Comparison of ENCODE assay signal across 19 cellular contexts in genomic region chr20:8089668-8090067, GRCh38.
"Had no signal": no experiment of that assay in that cellular context is flagged by ENCODE, and none has a peak within 500 bp of the region (broad histone marks: within the 10 kb centered on the region; RNA-seq: fewer than 3 reads in every experiment).

No MANE protein-coding gene starts in this region.

- H3K4me3 Mint-ChIP-seq: activated T-cell treated with anti-CD3 and anti-CD28 coated beads, Interleukin-2, amount 50 U/mL, for 24 hours; activated T-helper 17 cell treated with anti-CD3 and anti-CD28 coated beads, Interleukin-2, amount 50 U/mL, for 72 hours; nephron; stimulated activated naive B cell treated with anti-CD40 and anti-IgM and Interleukin-4, amounts not matched to agents 10 μg/mL and 1 μg/mL and 100 μg/mL, for 72 hours; WTC11 had no signal

- H3K4me1 ChIP-seq: ascending aorta had no signal

- H3K36me3 ChIP-seq: ascending aorta, transverse colon had no signal

- H3K27me3 ChIP-seq: ascending aorta, transverse colon had no signal

- H3K27ac ChIP-seq: ascending aorta, transverse colon had no signal

- ATAC-seq: activated naive CD4-positive, alpha-beta T cell treated with anti-CD3 and anti-CD28 coated beads, Interleukin-2, amount 50 U/mL, for 72 hours; activated T-helper 17 cell treated with anti-CD3 and anti-CD28 coated beads, Interleukin-2, amount 50 U/mL, for 72 hours; left ventricle myocardium superior; sciatic nerve; stimulated activated naive B cell treated with anti-CD40 and anti-IgM and Interleukin-4, amounts not matched to agents 10 μg/mL and 1 μg/mL and 100 μg/mL, for 72 hours; WTC11 had no signal

- H3K27ac Mint-ChIP-seq: activated naive CD4-positive, alpha-beta T cell treated with anti-CD3 and anti-CD28 coated beads, Interleukin-2, amount 50 U/mL, for 72 hours; activated T-cell treated with anti-CD3 and anti-CD28 coated beads, Interleukin-2, amount 50 U/mL, for 24 hours; activated T-helper 17 cell treated with anti-CD3 and anti-CD28 coated beads, Interleukin-2, amount 50 U/mL, for 72 hours; nephron; stimulated activated naive B cell treated with anti-CD40 and anti-IgM and Interleukin-4, amounts not matched to agents 10 μg/mL and 1 μg/mL and 100 μg/mL, for 72 hours; WTC11 had no signal

- DNase-seq: activated CD8-positive, alpha-beta memory T cell treated with anti-CD3 and anti-CD28 coated beads for 24 hours; activated CD8-positive, alpha-beta memory T cell treated with anti-CD3 and anti-CD28 coated beads, Interleukin-2, amount 50 U/mL, for 4 hours; activated T-cell treated with anti-CD3 and anti-CD28 coated beads, Interleukin-2, amount 50 U/mL, for 24 hours; cortex of kidney; left ventricle myocardium superior; mammary epithelial cell; occipital lobe; posterior cingulate gyrus; stimulated activated CD4-positive, alpha-beta T cell treated with anti-CD3 and anti-CD28 coated beads, Interleukin-2, amount 100 ng/mL, for 48 hours; stimulated activated CD8-positive, alpha-beta memory T cell treated with anti-CD3 and anti-CD28 coated beads, Interleukin-4, amount 100 ng/mL, for 48 hours; stimulated activated naive B cell treated with anti-CD40 and anti-IgM and Interleukin-4, amounts not matched to agents 10 μg/mL and 1 μg/mL and 100 μg/mL, for 72 hours; T-helper 1 cell; transverse colon had no signal

- H3K27me3 Mint-ChIP-seq: stimulated activated naive B cell treated with anti-CD40 and anti-IgM and Interleukin-4, amounts not matched to agents 10 μg/mL and 1 μg/mL and 100 μg/mL, for 72 hours had no signal

- H3K9me3 ChIP-seq: ascending aorta, transverse colon had no signal

- H3K9me3 Mint-ChIP-seq: activated naive CD4-positive, alpha-beta T cell treated with anti-CD3 and anti-CD28 coated beads, Interleukin-2, amount 50 U/mL, for 72 hours; activated T-cell treated with anti-CD3 and anti-CD28 coated beads, Interleukin-2, amount 50 U/mL, for 24 hours; activated T-helper 17 cell treated with anti-CD3 and anti-CD28 coated beads, Interleukin-2, amount 50 U/mL, for 72 hours; nephron; stimulated activated naive B cell treated with anti-CD40 and anti-IgM and Interleukin-4, amounts not matched to agents 10 μg/mL and 1 μg/mL and 100 μg/mL, for 72 hours; WTC11 had no signal

- H3K4me1 Mint-ChIP-seq: activated T-helper 17 cell treated with anti-CD3 and anti-CD28 coated beads, Interleukin-2, amount 50 U/mL, for 72 hours; stimulated activated naive B cell treated with anti-CD40 and anti-IgM and Interleukin-4, amounts not matched to agents 10 μg/mL and 1 μg/mL and 100 μg/mL, for 72 hours had no signal

- H3K4me3 ChIP-seq: ascending aorta, transverse colon had no signal

- H3K36me3 Mint-ChIP-seq: activated naive CD4-positive, alpha-beta T cell treated with anti-CD3 and anti-CD28 coated beads, Interleukin-2, amount 50 U/mL, for 72 hours; stimulated activated naive B cell treated with anti-CD40 and anti-IgM and Interleukin-4, amounts not matched to agents 10 μg/mL and 1 μg/mL and 100 μg/mL, for 72 hours; WTC11 had no signal
